In genomic region chr4:2433609-2434350, GRCh38 we compare ENCODE assay signal across 25 cellular contexts. TPM values are rescaled to one million over a fixed set of nuclear protein-coding genes. Genes with fewer than 3 reads are reported as not detected.
DNase-seq lines count a peak whose midpoint lies in the region; ATAC-seq and TF ChIP-seq lines count a peak whose summit lies in the region.
"Had no signal": no experiment of that assay in that cellular context is flagged by ENCODE, and none has a peak within 500 bp of the region (broad histone marks: within the 10 kb centered on the region; RNA-seq: fewer than 3 reads in every experiment).

No MANE protein-coding gene starts in this region.

- no peaks in the 10 kb centered on the region for H3K27me3 ChIP-seq in PC-3 (ENCODE audit: low read length)
- no peaks in the 10 kb centered on the region for H3K27me3 ChIP-seq in dorsolateral prefrontal cortex
- H3K27me3 ChIP-seq in stomach: peaks cover 0 to 10% (median 0%) of the 10 kb centered on the region in 3 donors
- H3K27me3 ChIP-seq in MG63: no peaks in the 10 kb centered on the region
- H3K27me3 ChIP-seq: ovary, sigmoid colon had no signal

- TF ChIP-seq POLR2A in stomach (IDR thresholded peaks at IDR 0.05): no peak

- peaks cover 6% of the 10 kb centered on the region; the same call in 1 of the 2 replicates for H3K4me1 ChIP-seq in PC-3 (ENCODE audit: insufficient read depth, low read length)
- no peaks in the 10 kb centered on the region for H3K4me1 ChIP-seq in stomach
- H3K4me1 ChIP-seq: sigmoid colon, SJCRH30 had no signal

- H3K36me3 ChIP-seq in PC-3 (ENCODE audit: low read depth, low read length): no peaks in the 10 kb centered on the region
- H3K36me3 ChIP-seq in stomach: no peaks in the 10 kb centered on the region
- no peaks in the 10 kb centered on the region for H3K36me3 ChIP-seq in MG63
- H3K36me3 ChIP-seq: ovary, sigmoid colon, SJCRH30, thoracic aorta had no signal

- H3K9me2 ChIP-seq in PC-3 (replicated peaks; ENCODE audit: low read length): no peaks in the 10 kb centered on the region

- no peak overlapping the region for H3K4me3 Mint-ChIP-seq in stimulated activated effector memory CD8-positive, alpha-beta T cell treated with anti-CD3 and anti-CD28 coated beads, Interleukin-12 subunit alpha, Interleukin-12 subunit beta, amount 100 ng/mL, for 72 hours
- H3K4me3 Mint-ChIP-seq: activated T-cell treated with anti-CD3 and anti-CD28 coated beads, Interleukin-2, amount 50 U/mL, for 72 hours; CD8-positive, alpha-beta T cell had no signal

- no TSS peak for BruUV-seq in PC-3 (replicated peaks; lab: Mats Ljungman, UMichigan)

- H3F3A ChIP-seq in PC-3 (ENCODE audit: low read length, unreplicated experiment): no peaks in the 10 kb centered on the region

- H3K4me2 ChIP-seq in PC-3 (ENCODE audit: low read length): peak overlapping the region; percentile 31; the same call in 1 of the 2 replicates

- no peak overlapping the region for H3K9ac ChIP-seq in PC-3 (ENCODE audit: low read length)

- 57 to 74% (median 68%) methylated on average over 27 to 29 of the region's 29 CpGs for WGBS in stomach, 5 donors

- intact Hi-C loops in PC-3 (cut with micrococcal nuclease): no loop called here
- intact Hi-C loops in dorsolateral prefrontal cortex (cut with DNase I): no loop called here
- intact Hi-C loops in stomach (cut with DNase I; ENCODE audit: low total_unique reads): no loop called here

- TF ChIP-seq CTCF in PC-3 (conservative IDR thresholded peaks at IDR 0.05; ENCODE audit: low read depth, low read length) (no peak), dorsolateral prefrontal cortex (IDR thresholded peaks at IDR 0.05 in 54 of 56, conservative IDR thresholded peaks at IDR 0.05 in 2 of 56; ENCODE audit: low read depth in 1 of 56, partially characterized antibody in 56 of 56) (no peak), stomach (IDR thresholded peaks at IDR 0.05) (no peak)

- no peaks in the 10 kb centered on the region for H3K79me2 ChIP-seq in PC-3 (ENCODE audit: low read length)

- POLR2A ChIA-PET in PC-3 (lab: Charles Lee; ENCODE audit: unreplicated experiment): no interaction called here

- H3K27ac Mint-ChIP-seq in stimulated activated effector memory CD8-positive, alpha-beta T cell treated with anti-CD3 and anti-CD28 coated beads, Interleukin-12 subunit alpha, Interleukin-12 subunit beta, amount 100 ng/mL, for 72 hours: peak overlapping the region; percentile 48
- H3K27ac Mint-ChIP-seq: activated T-cell treated with anti-CD3 and anti-CD28 coated beads, Interleukin-2, amount 50 U/mL, for 72 hours; CD8-positive, alpha-beta T cell had no signal

- H4K20me1 ChIP-seq in PC-3 (ENCODE audit: low read length): no peaks in the 10 kb centered on the region

- no peak overlapping the region for H2AFZ ChIP-seq in PC-3 (ENCODE audit: low read length)

- peaks cover 4% of the 10 kb centered on the region for H3K36me3 Mint-ChIP-seq in stimulated activated effector memory CD8-positive, alpha-beta T cell treated with anti-CD3 and anti-CD28 coated beads, Interleukin-12 subunit alpha, Interleukin-12 subunit beta, amount 100 ng/mL, for 72 hours
- H3K36me3 Mint-ChIP-seq: CD8-positive, alpha-beta T cell had no signal

- H3K9me3 Mint-ChIP-seq in stimulated activated effector memory CD8-positive, alpha-beta T cell treated with anti-CD3 and anti-CD28 coated beads, Interleukin-12 subunit alpha, Interleukin-12 subunit beta, amount 100 ng/mL, for 72 hours: no peaks in the 10 kb centered on the region
- H3K9me3 Mint-ChIP-seq: activated T-cell treated with anti-CD3 and anti-CD28 coated beads, Interleukin-2, amount 50 U/mL, for 72 hours; CD8-positive, alpha-beta T cell had no signal

- H3K9me3 ChIP-seq in PC-3 (ENCODE audit: low read length): no peaks in the 10 kb centered on the region
- H3K9me3 ChIP-seq in stomach: no peaks in the 10 kb centered on the region
- no peaks in the 10 kb centered on the region for H3K9me3 ChIP-seq in MG63
- H3K9me3 ChIP-seq: ovary, sigmoid colon, thoracic aorta had no signal

- no peak overlapping the region for H3K27ac ChIP-seq in PC-3 (ENCODE audit: low read length)
- H3K27ac ChIP-seq in dorsolateral prefrontal cortex: peak overlapping the region in 52 of 59 donors; percentile 9 to 86 (median 69)
- H3K27ac ChIP-seq in stomach: no peak overlapping the region
- H3K27ac ChIP-seq: ovary, sigmoid colon, SJCRH30, thoracic aorta had no signal

- H3K4me1 Mint-ChIP-seq in stimulated activated effector memory CD8-positive, alpha-beta T cell treated with anti-CD3 and anti-CD28 coated beads, Interleukin-12 subunit alpha, Interleukin-12 subunit beta, amount 100 ng/mL, for 72 hours: peaks cover 2% of the 10 kb centered on the region

- DNase-seq in PC-3: no peak
- peak in 4 of 10 donors; percentile 46 to 67 (median 52) for DNase-seq in dorsolateral prefrontal cortex
- peak; percentile 68 for DNase-seq in medulla oblongata (ENCODE audit: extremely low spot score)
- no peak for DNase-seq in stimulated activated effector memory CD8-positive, alpha-beta T cell treated with anti-CD3 and anti-CD28 coated beads, Interleukin-12 subunit alpha, Interleukin-12 subunit beta, amount 100 ng/mL, for 72 hours (ENCODE audit: low spot score in 2 of 2)
- no peak for DNase-seq in stomach
- no peak for DNase-seq in HT-29 (ENCODE audit: low spot score)
- no peak for DNase-seq in MG63
- DNase-seq: activated CD4-positive, alpha-beta T cell treated with anti-CD3 and anti-CD28 coated beads for 4 hours; activated naive CD4-positive, alpha-beta T cell treated with anti-CD3 and anti-CD28 coated beads, Interleukin-2, amount 50 U/mL, for 16 hours; activated T-cell treated with anti-CD3 and anti-CD28 coated beads, Interleukin-2, amount 50 U/mL, for 72 hours; CD8-positive, alpha-beta T cell; central memory CD4-positive, alpha-beta T cell; DMS153; effector CD4-positive, alpha-beta T cell; HCEC 1CT; KG1; mammary epithelial cell; NCI-H1694 treated with DMSO at 0.1 percent for 48 hours; ovary; sigmoid colon; SJCRH30; stimulated activated CD4-positive, alpha-beta T cell treated with anti-CD3 and anti-CD28 coated beads, Interleukin-1b, Interleukin-23, amount 100 ng/mL, for 48 hours had no signal

- H3K4me3 ChIP-seq in PC-3 (ENCODE audit: low read length): no peak overlapping the region
- peak overlapping the region in 45 of 59 donors; percentile 6 to 59 (median 35) for H3K4me3 ChIP-seq in dorsolateral prefrontal cortex
- no peak overlapping the region for H3K4me3 ChIP-seq in stomach
- H3K4me3 ChIP-seq in MG63: no peak overlapping the region
- H3K4me3 ChIP-seq: ovary, sigmoid colon, SJCRH30, thoracic aorta had no signal

- no peak for TF ChIP-seq EP300 in stomach (IDR thresholded peaks at IDR 0.05)

- no peak for ATAC-seq in PC-3
- no peak for ATAC-seq in stimulated activated effector memory CD8-positive, alpha-beta T cell treated with anti-CD3 and anti-CD28 coated beads, Interleukin-12 subunit alpha, Interleukin-12 subunit beta, amount 100 ng/mL, for 72 hours
- ATAC-seq: activated T-cell treated with anti-CD3 and anti-CD28 coated beads, Interleukin-2, amount 50 U/mL, for 72 hours; CD8-positive, alpha-beta T cell had no signal

- CTCF ChIA-PET in PC-3 (lab: Charles Lee): interaction anchor here (0.6 kb wide), 1 partner anchor 21 kb away, joined by 3 read pairs; no protein-coding TSS in a partner anchor

RNA-seq across cellular contexts. Expression of gene CFAP99, which starts 15.0 kb away (rescaled TPM):
- 1.3 TPM in 1 of 2 replicates, not detected in the other for total RNA-seq in PC-3 (2014; rRNA removed)
- 1 to 10 TPM in 90 of 120 experiments, under 1 TPM in 30; 0.28 to 3.7 (median 1.4) TPM for total RNA-seq in dorsolateral prefrontal cortex
- total RNA-seq in stomach: 1 to 10 TPM in 1 of 5 donors, under 1 TPM in 2, not detected in 2; 0.45 to 1.4 (median 0.92) TPM
- polyA plus RNA-seq in stomach: under 1 TPM in 2 of 3 donors, not detected in 1; 0.05 to 0.62 TPM
- not detected in 2 replicates for total RNA-seq in HT-29 (2014; rRNA removed; shearing (Covaris generic))
- total RNA-seq in MG63 (2014; rRNA removed; shearing (Covaris generic); ENCODE audit: low replicate concordance): not detected in 2 replicates
- total RNA-seq: activated T-cell treated with anti-CD3 and anti-CD28 coated beads, Interleukin-2, amount 50 U/mL, for 72 hours; mammary epithelial cell; sigmoid colon; SJCRH30; T-helper 1 cell treated with Interleukin-12 subunit alpha and Interleukin-12 subunit beta and Interleukin-4 antibody, amounts not matched to agents 30 ng/mL and 1 ng/mL, for 36 hours; thoracic aorta had no signal
- polyA plus RNA-seq: keratinocyte, mammary epithelial cell had no signal

RNA-seq across cellular contexts. Expression of gene ZFYVE28, which starts 15.3 kb away (rescaled TPM):
- 6.3 and 8.0 TPM in 2 replicates for total RNA-seq in PC-3 (2014; rRNA removed)
- 10 to 100 TPM; 26.2 to 99.8 (median 65.5) TPM for total RNA-seq in dorsolateral prefrontal cortex
- total RNA-seq in stomach: 10 to 100 TPM in 3 of 5 donors, 1 to 10 TPM in 2; 5.1 to 88.8 (median 16.9) TPM
- 1 to 10 TPM; 4.9 to 6.5 (median 5.3) TPM for polyA plus RNA-seq in stomach
- 0.26 and 2.0 TPM in 2 replicates for total RNA-seq in HT-29 (2014; rRNA removed; shearing (Covaris generic))
- total RNA-seq in MG63 (2014; rRNA removed; shearing (Covaris generic); ENCODE audit: low replicate concordance): 1.5 and 3.1 TPM in 2 replicates
- total RNA-seq: SJCRH30 had no signal

RNA-seq across cellular contexts. Expression of gene RNF4, which starts 35.1 kb away (rescaled TPM):
- total RNA-seq in PC-3 (2014; rRNA removed): 27.4 and 30.4 TPM in 2 replicates
- total RNA-seq in dorsolateral prefrontal cortex: 10 to 100 TPM; 40.7 to 76.3 (median 56.4) TPM
- total RNA-seq in stomach: 10 to 100 TPM in 4 of 5 donors, 1 to 10 TPM in 1; 5.3 to 75.2 (median 42.9) TPM
- polyA plus RNA-seq in stomach: 10 to 100 TPM; 15.3 to 29.3 (median 28.8) TPM
- 44.9 and 47.1 TPM in 2 replicates for total RNA-seq in HT-29 (2014; rRNA removed; shearing (Covaris generic))
- 39.8 and 44.8 TPM in 2 replicates for total RNA-seq in MG63 (2014; rRNA removed; shearing (Covaris generic); ENCODE audit: low replicate concordance)

Comparison
In these comparisons a context has a peak if more than half of its experiments do, and no peak if none do; other contexts are left out.
1. H3K27ac ChIP-seq: peak in dorsolateral prefrontal cortex (52 of 59); none in PC-3 (single experiment) and stomach (0 of 5).
2. H3K4me3 ChIP-seq: peak in dorsolateral prefrontal cortex (45 of 59); none in PC-3 (single experiment), stomach (0 of 4) and MG63 (single experiment).